In genomic region chr7:28116034-28116433, GRCh38 we compare ENCODE assay signal across 24 cellular contexts.
A peak's percentile ranks its signal among the peaks of the same experiment; 100 is the strongest.
DNase-seq lines count a peak whose midpoint lies in the region; ATAC-seq, FAIRE-seq and TF ChIP-seq lines count a peak whose summit lies in the region.
"Had no signal": no experiment of that assay in that cellular context is flagged by ENCODE, and none has a peak within 500 bp of the region (broad histone marks: within the 10 kb centered on the region; RNA-seq: fewer than 3 reads in every experiment).

No MANE protein-coding gene starts in this region.

- ATAC-seq in right lobe of liver (peak; percentile 45 to 69 (median 64)), HepG2 (no peak), upper lobe of right lung (peak; percentile 62)
- ATAC-seq: A549, PC-3 had no signal

- intact Hi-C loops in right lobe of liver (cut with DNase I) (no loop called here), HepG2 (cut with micrococcal nuclease; ENCODE audit: unreplicated experiment) (no loop called here), esophagus muscularis mucosa (cut with DNase I) (no loop called here), upper lobe of right lung (cut with DNase I) (no loop called here), ovary (cut with DNase I) (no loop called here)

- H3K4me1 ChIP-seq in right lobe of liver = peaks cover 0 to 8% (median 0%) of the 10 kb centered on the region in 4 donors
- H3K4me1 ChIP-seq in HepG2 (ENCODE audit: insufficient read depth, low read length) = no peaks in the 10 kb centered on the region
- peaks cover 10 to 65% (median 47%) of the 10 kb centered on the region in 4 donors for H3K4me1 ChIP-seq in esophagus muscularis mucosa
- H3K4me1 ChIP-seq in upper lobe of right lung = peaks cover 6% of the 10 kb centered on the region
- H3K4me1 ChIP-seq in ovary (ENCODE audit: insufficient read depth) = peaks cover 1% of the 10 kb centered on the region
- H3K4me1 ChIP-seq: A549 had no signal

- POLR2A ChIA-PET in HepG2 (lab: Yijun Ruan, JAX) = no interaction called here

- in situ Hi-C loops in HepG2 (cut with HindIII; ENCODE audit: extremely low pct_ligation_motif_present, low pct_unique_long_range_greater_than_20kb) = no loop called here

- TF ChIP-seq POLR2A in right lobe of liver (IDR thresholded peaks at IDR 0.05) (no peak), HepG2 (IDR thresholded peaks at IDR 0.05; ENCODE audit: insufficient read depth in 1 of 2, low read depth in 2 of 2, low read length in 2 of 2) (no peak), esophagus muscularis mucosa (IDR thresholded peaks at IDR 0.05; ENCODE audit: low read depth) (no peak), ovary (IDR thresholded peaks at IDR 0.05) (no peak)

- 21% methylated on average over 2 of the region's 2 CpGs for WGBS in right lobe of liver (ENCODE audit: insufficient coverage, low coverage, low lambda C conversion rate, missing lambda C conversion rate)
- 0% methylated on average over 2 of the region's 2 CpGs for WGBS in HepG2 (ENCODE audit: low lambda C conversion rate)
- WGBS in esophagus muscularis mucosa = 52% methylated on average over 2 of the region's 2 CpGs
- 83 to 92% (median 91%) methylated on average over 2 of the region's 2 CpGs for WGBS in ovary, 3 donors

- H2AFZ ChIP-seq in HepG2 (ENCODE audit: low read length) = no peak overlapping the region

- no peaks in the 10 kb centered on the region for H4K20me1 ChIP-seq in HepG2 (ENCODE audit: insufficient read depth, low read length)

- no peaks in the 10 kb centered on the region for H3K9me3 ChIP-seq in right lobe of liver
- H3K9me3 ChIP-seq in HepG2 (ENCODE audit: low read length) = no peaks in the 10 kb centered on the region
- H3K9me3 ChIP-seq in esophagus muscularis mucosa = no peaks in the 10 kb centered on the region
- H3K9me3 ChIP-seq in upper lobe of right lung = no peaks in the 10 kb centered on the region
- no peaks in the 10 kb centered on the region for H3K9me3 ChIP-seq in ovary
- H3K9me3 ChIP-seq: A549, BE2C had no signal

- no peaks in the 10 kb centered on the region for H3K79me2 ChIP-seq in HepG2 (ENCODE audit: insufficient read depth, low read length)

- TF ChIP-seq RAD21 in HepG2 (CRISPR knock-in tag; IDR thresholded peaks at IDR 0.05) = no peak

- no peak overlapping the region for H3K9ac ChIP-seq in HepG2 (ENCODE audit: insufficient read depth, low read depth, low read length)

- no TSS peak for BruUV-seq in HepG2 (replicated peaks; lab: Mats Ljungman, UMichigan)

- no peak for DNase-seq in right lobe of liver
- no peak for DNase-seq in HepG2 (ENCODE audit: low spot score)
- peak; percentile 34 for DNase-seq in NCI-H146 treated with DMSO at 0.1 percent for 48 hours (lab: John Stamatoyannopoulos, UW; ENCODE audit: unreplicated experiment)
- peak; percentile 42 for DNase-seq in esophagus muscularis mucosa (ENCODE audit: extremely low spot score)
- DNase-seq in upper lobe of right lung = no peak
- DNase-seq in inferior parietal cortex (ENCODE audit: extremely low spot score) = no peak
- no peak for DNase-seq in ovary
- DNase-seq in SIG-M5 (lab: John Stamatoyannopoulos, UW) = no peak
- DNase-seq: BE2C, DMS53, GDM1, H7, KBM-7, NCI-H1092, NCI-H1436, NCI-H2029, NCI-H2227 treated with DMSO at 0.1 percent for 48 hours, NCI-H510A treated with DMSO at 0.1 percent for 48 hours, PC-3, RPMI8226, SHP77 treated with DMSO at 0.1 percent for 48 hours had no signal

- CTCF ChIA-PET in HepG2 (lab: Yijun Ruan, JAX; ENCODE audit: low intra/inter-chr PET ratio, low total read pairs) = no interaction called here

- H3K27me3 ChIP-seq in right lobe of liver = no peaks in the 10 kb centered on the region
- H3K27me3 ChIP-seq in HepG2 (ENCODE audit: control insufficient read depth in 1 of 2, insufficient read depth in 2 of 2, low read length in 2 of 2) = no peaks in the 10 kb centered on the region; a peak in 1 of 5 replicates
- no peaks in the 10 kb centered on the region for H3K27me3 ChIP-seq in esophagus muscularis mucosa
- H3K27me3 ChIP-seq in upper lobe of right lung = no peaks in the 10 kb centered on the region
- no peaks in the 10 kb centered on the region for H3K27me3 ChIP-seq in ovary
- H3K27me3 ChIP-seq: BE2C had no signal

- no peak for FAIRE-seq in HepG2 (lab: Jason Lieb, UNC)
- FAIRE-seq: A549, D721Med, GM18507 had no signal

- H3K4me2 ChIP-seq in HepG2 (ENCODE audit: low read depth, low read length) = no peak overlapping the region
- H3K4me2 ChIP-seq: A549 had no signal

- TF ChIP-seq CTCF in right lobe of liver (IDR thresholded peaks at IDR 0.05) = no peak
- no peak for TF ChIP-seq CTCF in HepG2 (CRISPR knock-in tag; IDR thresholded peaks at IDR 0.05)
- TF ChIP-seq CTCF in esophagus muscularis mucosa (IDR thresholded peaks at IDR 0.05) = no peak
- TF ChIP-seq CTCF in upper lobe of right lung (IDR thresholded peaks at IDR 0.05) = no peak
- no peak for TF ChIP-seq CTCF in ovary (IDR thresholded peaks at IDR 0.05)

- no peak overlapping the region for H3K4me3 ChIP-seq in right lobe of liver
- H3K4me3 ChIP-seq in HepG2 (replicated peaks in 1 of 3; ENCODE audit: insufficient read depth in 1 of 3, low read depth in 2 of 3, low read length in 3 of 3) = no peak overlapping the region
- H3K4me3 ChIP-seq in esophagus muscularis mucosa = no peak overlapping the region
- H3K4me3 ChIP-seq in upper lobe of right lung = no peak overlapping the region
- no peak overlapping the region for H3K4me3 ChIP-seq in ovary
- H3K4me3 ChIP-seq: A549 had no signal

- no peak overlapping the region for H3K27ac ChIP-seq in right lobe of liver
- H3K27ac ChIP-seq in HepG2 (ENCODE audit: extremely low read length, insufficient read depth, low read length) = no peak overlapping the region
- no peak overlapping the region for H3K27ac ChIP-seq in esophagus muscularis mucosa (replicated peaks in 1 of 4)
- H3K27ac ChIP-seq in upper lobe of right lung = no peak overlapping the region
- H3K27ac ChIP-seq in ovary = no peak overlapping the region
- H3K27ac ChIP-seq: A549 had no signal

- H3K36me3 ChIP-seq in right lobe of liver (no peaks in the 10 kb centered on the region), HepG2 (replicated peaks in 1 of 2; ENCODE audit: control insufficient read depth in 1 of 2, insufficient read depth in 2 of 2, low read length in 2 of 2) (no peaks in the 10 kb centered on the region), esophagus muscularis mucosa (no peaks in the 10 kb centered on the region), upper lobe of right lung (no peaks in the 10 kb centered on the region), ovary (no peaks in the 10 kb centered on the region)
- H3K36me3 ChIP-seq: BE2C had no signal

- TF ChIP-seq EP300 in HepG2 (IDR thresholded peaks at IDR 0.05; ENCODE audit: low read depth in 2 of 2, low read length in 2 of 2) (no peak), HepG2 (CRISPR knock-in tag; IDR thresholded peaks at IDR 0.05; ENCODE audit: borderline replicate concordance) (no peak), esophagus muscularis mucosa (IDR thresholded peaks at IDR 0.05) (no peak), ovary (IDR thresholded peaks at IDR 0.05) (no peak)

TF ChIP-seq in HepG2, 621 proteins besides CTCF, POLR2A, EP300 and RAD21 (continues in another document):
- TF ChIP-seq ZNF235 (CRISPR knock-in tag; IDR thresholded peaks at IDR 0.05; ENCODE audit: borderline replicate concordance) (no peak), ZHX2 (IDR thresholded peaks at IDR 0.05; ENCODE audit: low read depth) (no peak), ZHX2 (CRISPR knock-in tag; IDR thresholded peaks at IDR 0.05; ENCODE audit: borderline replicate concordance) (no peak), ZNF547 (CRISPR knock-in tag; IDR thresholded peaks at IDR 0.05) (no peak), ZNF441 (CRISPR knock-in tag; IDR thresholded peaks at IDR 0.05; ENCODE audit: borderline replicate concordance) (no peak), ZSCAN31 (CRISPR knock-in tag; IDR thresholded peaks at IDR 0.05; ENCODE audit: low read depth) (no peak), MED13 (CRISPR knock-in tag; IDR thresholded peaks at IDR 0.05) (no peak), TMF1 (CRISPR knock-in tag; IDR thresholded peaks at IDR 0.05; ENCODE audit: low read depth) (no peak), SRSF1 (optimal IDR thresholded peaks at IDR 0.05; ENCODE audit: low read depth, low read length) (no peak)

Comparison
In these comparisons a context has a peak if more than half of its experiments do, and no peak if none do; other contexts are left out.
1. DNase-seq: peak in NCI-H146 treated with DMSO at 0.1 percent for 48 hours (single experiment) and esophagus muscularis mucosa (single experiment); none in right lobe of liver (0 of 3), HepG2 (single experiment), upper lobe of right lung (single experiment), inferior parietal cortex (single experiment), ovary (0 of 5) and SIG-M5 (single experiment).